In the genomic region with DNA sequence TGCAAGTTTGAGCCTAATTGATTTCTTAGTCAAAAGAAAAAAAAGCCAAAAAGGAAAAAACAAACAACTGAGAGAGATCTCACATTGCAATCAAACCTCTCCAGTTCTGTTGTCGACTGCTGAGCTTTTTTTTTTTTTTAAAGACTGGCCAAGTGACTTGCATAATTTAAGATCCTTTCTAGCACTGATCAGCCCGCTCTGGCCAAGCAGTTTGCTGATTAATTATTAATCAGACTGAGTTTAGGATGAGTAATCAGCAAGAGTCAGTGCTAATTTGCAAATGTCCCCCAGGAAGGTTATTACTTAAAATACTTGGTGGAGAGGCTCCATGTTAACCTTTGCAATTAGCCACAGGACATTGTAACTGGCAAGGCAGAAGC, we compare ENCODE assay signal across 2 cellular contexts.
TF ChIP-seq lines count a peak whose summit lies in the region.

No MANE protein-coding gene starts in this region.

TF ChIP-seq in liver, 16 proteins besides CTCF, POLR2A, EP300 and RAD21:
- TF ChIP-seq RXRA (IDR thresholded peaks at IDR 0.05) (peak in 1 of 2 donors; percentile 56), GABPA (IDR thresholded peaks at IDR 0.05 in 1 of 2, conservative IDR thresholded peaks at IDR 0.05 in 1 of 2) (no peak), FOXA1 (IDR thresholded peaks at IDR 0.05) (no peak), FOXA2 (IDR thresholded peaks at IDR 0.05) (no peak), JUND (IDR thresholded peaks at IDR 0.05) (peak; percentile 54 to 65), TAF1 (conservative IDR thresholded peaks at IDR 0.05) (no peak), EGR1 (IDR thresholded peaks at IDR 0.05; ENCODE audit: low read depth in 2 of 2) (no peak), HNF4G (IDR thresholded peaks at IDR 0.05) (no peak), SP1 (IDR thresholded peaks at IDR 0.05) (no peak), HNF4A (conservative IDR thresholded peaks at IDR 0.05) (peak in 1 of 2 donors; percentile 58), NR2F2 (IDR thresholded peaks at IDR 0.05) (no peak), YY1 (IDR thresholded peaks at IDR 0.05) (peak; percentile 66)
- TF ChIP-seq, protein P1, sequence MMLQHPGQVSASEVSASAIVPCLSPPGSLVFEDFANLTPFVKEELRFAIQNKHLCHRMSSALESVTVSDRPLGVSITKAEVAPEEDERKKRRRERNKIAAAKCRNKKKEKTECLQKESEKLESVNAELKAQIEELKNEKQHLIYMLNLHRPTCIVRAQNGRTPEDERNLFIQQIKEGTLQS (IDR thresholded peaks at IDR 0.05), result peak; percentile 49
- TF ChIP-seq, protein P2, sequence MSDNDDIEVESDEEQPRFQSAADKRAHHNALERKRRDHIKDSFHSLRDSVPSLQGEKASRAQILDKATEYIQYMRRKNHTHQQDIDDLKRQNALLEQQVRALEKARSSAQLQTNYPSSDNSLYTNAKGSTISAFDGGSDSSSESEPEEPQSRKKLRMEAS (IDR thresholded peaks at IDR 0.05), result peak; percentile 11
- TF ChIP-seq, protein P3, sequence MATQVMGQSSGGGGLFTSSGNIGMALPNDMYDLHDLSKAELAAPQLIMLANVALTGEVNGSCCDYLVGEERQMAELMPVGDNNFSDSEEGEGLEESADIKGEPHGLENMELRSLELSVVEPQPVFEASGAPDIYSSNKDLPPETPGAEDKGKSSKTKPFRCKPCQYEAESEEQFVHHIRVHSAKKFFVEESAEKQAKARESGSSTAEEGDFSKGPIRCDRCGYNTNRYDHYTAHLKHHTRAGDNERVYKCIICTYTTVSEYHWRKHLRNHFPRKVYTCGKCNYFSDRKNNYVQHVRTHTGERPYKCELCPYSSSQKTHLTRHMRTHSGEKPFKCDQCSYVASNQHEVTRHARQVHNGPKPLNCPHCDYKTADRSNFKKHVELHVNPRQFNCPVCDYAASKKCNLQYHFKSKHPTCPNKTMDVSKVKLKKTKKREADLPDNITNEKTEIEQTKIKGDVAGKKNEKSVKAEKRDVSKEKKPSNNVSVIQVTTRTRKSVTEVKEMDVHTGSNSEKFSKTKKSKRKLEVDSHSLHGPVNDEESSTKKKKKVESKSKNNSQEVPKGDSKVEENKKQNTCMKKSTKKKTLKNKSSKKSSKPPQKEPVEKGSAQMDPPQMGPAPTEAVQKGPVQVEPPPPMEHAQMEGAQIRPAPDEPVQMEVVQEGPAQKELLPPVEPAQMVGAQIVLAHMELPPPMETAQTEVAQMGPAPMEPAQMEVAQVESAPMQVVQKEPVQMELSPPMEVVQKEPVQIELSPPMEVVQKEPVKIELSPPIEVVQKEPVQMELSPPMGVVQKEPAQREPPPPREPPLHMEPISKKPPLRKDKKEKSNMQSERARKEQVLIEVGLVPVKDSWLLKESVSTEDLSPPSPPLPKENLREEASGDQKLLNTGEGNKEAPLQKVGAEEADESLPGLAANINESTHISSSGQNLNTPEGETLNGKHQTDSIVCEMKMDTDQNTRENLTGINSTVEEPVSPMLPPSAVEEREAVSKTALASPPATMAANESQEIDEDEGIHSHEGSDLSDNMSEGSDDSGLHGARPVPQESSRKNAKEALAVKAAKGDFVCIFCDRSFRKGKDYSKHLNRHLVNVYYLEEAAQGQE (IDR thresholded peaks at IDR 0.05), result no peak
- TF ChIP-seq, protein P4, sequence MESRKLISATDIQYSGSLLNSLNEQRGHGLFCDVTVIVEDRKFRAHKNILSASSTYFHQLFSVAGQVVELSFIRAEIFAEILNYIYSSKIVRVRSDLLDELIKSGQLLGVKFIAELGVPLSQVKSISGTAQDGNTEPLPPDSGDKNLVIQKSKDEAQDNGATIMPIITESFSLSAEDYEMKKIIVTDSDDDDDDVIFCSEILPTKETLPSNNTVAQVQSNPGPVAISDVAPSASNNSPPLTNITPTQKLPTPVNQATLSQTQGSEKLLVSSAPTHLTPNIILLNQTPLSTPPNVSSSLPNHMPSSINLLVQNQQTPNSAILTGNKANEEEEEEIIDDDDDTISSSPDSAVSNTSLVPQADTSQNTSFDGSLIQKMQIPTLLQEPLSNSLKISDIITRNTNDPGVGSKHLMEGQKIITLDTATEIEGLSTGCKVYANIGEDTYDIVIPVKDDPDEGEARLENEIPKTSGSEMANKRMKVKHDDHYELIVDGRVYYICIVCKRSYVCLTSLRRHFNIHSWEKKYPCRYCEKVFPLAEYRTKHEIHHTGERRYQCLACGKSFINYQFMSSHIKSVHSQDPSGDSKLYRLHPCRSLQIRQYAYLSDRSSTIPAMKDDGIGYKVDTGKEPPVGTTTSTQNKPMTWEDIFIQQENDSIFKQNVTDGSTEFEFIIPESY (IDR thresholded peaks at IDR 0.05), result no peak

TF ChIP-seq in HepG2, 621 proteins besides CTCF, POLR2A, EP300 and RAD21:
- TF ChIP-seq ZNF792 (CRISPR knock-in tag; IDR thresholded peaks at IDR 0.05), result no peak
- TF ChIP-seq, protein P5, sequence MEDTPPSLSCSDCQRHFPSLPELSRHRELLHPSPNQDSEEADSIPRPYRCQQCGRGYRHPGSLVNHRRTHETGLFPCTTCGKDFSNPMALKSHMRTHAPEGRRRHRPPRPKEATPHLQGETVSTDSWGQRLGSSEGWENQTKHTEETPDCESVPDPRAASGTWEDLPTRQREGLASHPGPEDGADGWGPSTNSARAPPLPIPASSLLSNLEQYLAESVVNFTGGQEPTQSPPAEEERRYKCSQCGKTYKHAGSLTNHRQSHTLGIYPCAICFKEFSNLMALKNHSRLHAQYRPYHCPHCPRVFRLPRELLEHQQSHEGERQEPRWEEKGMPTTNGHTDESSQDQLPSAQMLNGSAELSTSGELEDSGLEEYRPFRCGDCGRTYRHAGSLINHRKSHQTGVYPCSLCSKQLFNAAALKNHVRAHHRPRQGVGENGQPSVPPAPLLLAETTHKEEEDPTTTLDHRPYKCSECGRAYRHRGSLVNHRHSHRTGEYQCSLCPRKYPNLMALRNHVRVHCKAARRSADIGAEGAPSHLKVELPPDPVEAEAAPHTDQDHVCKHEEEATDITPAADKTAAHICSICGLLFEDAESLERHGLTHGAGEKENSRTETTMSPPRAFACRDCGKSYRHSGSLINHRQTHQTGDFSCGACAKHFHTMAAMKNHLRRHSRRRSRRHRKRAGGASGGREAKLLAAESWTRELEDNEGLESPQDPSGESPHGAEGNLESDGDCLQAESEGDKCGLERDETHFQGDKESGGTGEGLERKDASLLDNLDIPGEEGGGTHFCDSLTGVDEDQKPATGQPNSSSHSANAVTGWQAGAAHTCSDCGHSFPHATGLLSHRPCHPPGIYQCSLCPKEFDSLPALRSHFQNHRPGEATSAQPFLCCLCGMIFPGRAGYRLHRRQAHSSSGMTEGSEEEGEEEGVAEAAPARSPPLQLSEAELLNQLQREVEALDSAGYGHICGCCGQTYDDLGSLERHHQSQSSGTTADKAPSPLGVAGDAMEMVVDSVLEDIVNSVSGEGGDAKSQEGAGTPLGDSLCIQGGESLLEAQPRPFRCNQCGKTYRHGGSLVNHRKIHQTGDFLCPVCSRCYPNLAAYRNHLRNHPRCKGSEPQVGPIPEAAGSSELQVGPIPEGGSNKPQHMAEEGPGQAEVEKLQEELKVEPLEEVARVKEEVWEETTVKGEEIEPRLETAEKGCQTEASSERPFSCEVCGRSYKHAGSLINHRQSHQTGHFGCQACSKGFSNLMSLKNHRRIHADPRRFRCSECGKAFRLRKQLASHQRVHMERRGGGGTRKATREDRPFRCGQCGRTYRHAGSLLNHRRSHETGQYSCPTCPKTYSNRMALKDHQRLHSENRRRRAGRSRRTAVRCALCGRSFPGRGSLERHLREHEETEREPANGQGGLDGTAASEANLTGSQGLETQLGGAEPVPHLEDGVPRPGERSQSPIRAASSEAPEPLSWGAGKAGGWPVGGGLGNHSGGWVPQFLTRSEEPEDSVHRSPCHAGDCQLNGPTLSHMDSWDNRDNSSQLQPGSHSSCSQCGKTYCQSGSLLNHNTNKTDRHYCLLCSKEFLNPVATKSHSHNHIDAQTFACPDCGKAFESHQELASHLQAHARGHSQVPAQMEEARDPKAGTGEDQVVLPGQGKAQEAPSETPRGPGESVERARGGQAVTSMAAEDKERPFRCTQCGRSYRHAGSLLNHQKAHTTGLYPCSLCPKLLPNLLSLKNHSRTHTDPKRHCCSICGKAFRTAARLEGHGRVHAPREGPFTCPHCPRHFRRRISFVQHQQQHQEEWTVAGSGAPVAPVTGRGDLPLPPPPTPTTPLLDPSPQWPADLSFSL (CRISPR knock-in tag; IDR thresholded peaks at IDR 0.05), result no peak
